Comparison of ENCODE assay signal across 13 cellular contexts in the genomic region with DNA sequence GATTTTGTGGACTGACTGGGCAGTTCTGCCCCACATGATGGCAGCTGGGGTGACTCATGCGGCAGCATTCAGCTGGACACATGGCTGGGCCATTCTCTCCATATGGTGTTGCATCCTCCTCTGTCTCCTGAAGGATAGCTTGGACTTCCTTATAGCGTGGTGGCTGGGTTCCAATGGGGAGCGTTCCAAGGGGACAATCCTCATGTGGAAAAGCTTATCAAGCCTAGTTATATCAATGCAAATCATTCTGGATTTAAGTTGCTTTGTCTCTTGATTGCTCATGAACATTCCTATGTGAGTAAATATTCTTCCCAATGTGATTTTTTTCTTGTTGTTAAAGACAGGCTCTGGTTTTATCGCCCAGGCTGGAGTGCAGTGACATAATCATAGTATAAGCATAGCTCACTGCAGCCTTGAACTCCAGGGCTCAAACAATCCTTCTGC. TPM values are rescaled to one million over a fixed set of nuclear protein-coding genes. Genes with fewer than 3 reads are reported as not detected.
DNase-seq lines count a peak whose midpoint lies in the region; ATAC-seq, FAIRE-seq and TF ChIP-seq lines count a peak whose summit lies in the region.
"Had no signal": no experiment of that assay in that cellular context is flagged by ENCODE, and none has a peak within 500 bp of the region (broad histone marks: within the 10 kb centered on the region; RNA-seq: fewer than 3 reads in every experiment).

No MANE protein-coding gene starts in this region.

- peak overlapping the region; percentile 75 for H3K27ac ChIP-seq in AG04450 (ENCODE audit: low read depth, low read length)
- peak overlapping the region; percentile 43 for H3K27ac ChIP-seq in astrocyte (ENCODE audit: low read depth, low read length)
- H3K27ac ChIP-seq: neural progenitor cell had no signal

- H3K9me3 Mint-ChIP-seq in astrocyte (ENCODE audit: unreplicated experiment) (no peaks in the 10 kb centered on the region), osteocyte (ENCODE audit: unreplicated experiment) (no peaks in the 10 kb centered on the region)
- H3K9me3 Mint-ChIP-seq: endodermal cell; neural progenitor cell; stimulated activated naive B cell treated with anti-CD40 and anti-IgM and Interleukin-4, amounts not matched to agents 10 μg/mL and 1 μg/mL and 100 μg/mL, for 72 hours had no signal

- H3K36me3 Mint-ChIP-seq in astrocyte (ENCODE audit: low read depth, unreplicated experiment) (peaks cover 17% of the 10 kb centered on the region), osteocyte (ENCODE audit: unreplicated experiment) (peaks cover 10% of the 10 kb centered on the region)

- FAIRE-seq in astrocyte (lab: Jason Lieb, UNC): no peak

- no peaks in the 10 kb centered on the region for H3K27me3 ChIP-seq in AG04450 (ENCODE audit: control insufficient read depth, insufficient read depth, low read length)
- no peaks in the 10 kb centered on the region for H3K27me3 ChIP-seq in astrocyte (ENCODE audit: insufficient read depth, low read length)
- H3K27me3 ChIP-seq: neural progenitor cell had no signal

- peaks cover 17% of the 10 kb centered on the region for H3K4me1 ChIP-seq in astrocyte (ENCODE audit: insufficient read depth, low read length)
- H3K4me1 ChIP-seq: neural progenitor cell had no signal

- CTCF ChIA-PET in AG04450 (lab: Charles Lee): interaction anchor here (0.5 to 1.4 kb wide), 6 partner anchors 11 to 522 kb away, joined by 3 to 8 read pairs (median 4); no protein-coding TSS in a partner anchor

- DNase-seq in AG04450 (ENCODE audit: low read depth, low spot score) (peak; percentile 78), HS-27A (ENCODE audit: low read depth) (peak; percentile 66), astrocyte (ENCODE audit: low read depth) (peak; percentile 89), left colon (peak; percentile 57 to 67), osteocyte (ENCODE audit: extremely low spot score, unreplicated experiment) (no peak), hypothalamus (lab: John Stamatoyannopoulos, UW) (no peak)
- DNase-seq in stimulated activated CD4-positive, alpha-beta T cell treated with anti-CD3 and anti-CD28 coated beads, Interleukin-1b, Interleukin-23, amount 100 ng/mL, for 48 hours: no peak
- DNase-seq: endodermal cell; NCI-H1417 treated with DMSO at 0.1 percent for 48 hours; stimulated activated naive B cell treated with anti-CD40 and anti-IgM and Interleukin-4, amounts not matched to agents 10 μg/mL and 1 μg/mL and 100 μg/mL, for 72 hours; T-helper 17 cell had no signal

- no peaks in the 10 kb centered on the region for H3K27me3 Mint-ChIP-seq in astrocyte (ENCODE audit: low read depth, unreplicated experiment)
- H3K27me3 Mint-ChIP-seq in osteocyte (ENCODE audit: unreplicated experiment): no peaks in the 10 kb centered on the region
- H3K27me3 Mint-ChIP-seq: stimulated activated naive B cell treated with anti-CD40 and anti-IgM and Interleukin-4, amounts not matched to agents 10 μg/mL and 1 μg/mL and 100 μg/mL, for 72 hours had no signal

- intact Hi-C loops in left colon (cut with DNase I, micrococcal nuclease): no loop called here

- H3K4me1 Mint-ChIP-seq in astrocyte (ENCODE audit: low read depth, unreplicated experiment) (peaks cover 22% of the 10 kb centered on the region), osteocyte (ENCODE audit: unreplicated experiment) (peaks cover 26% of the 10 kb centered on the region)

- TF ChIP-seq CTCF in AG04450 (IDR thresholded peaks at IDR 0.05; ENCODE audit: low read depth, low read length) (no peak), astrocyte (IDR thresholded peaks at IDR 0.05; ENCODE audit: insufficient read depth, low read depth, low read length) (no peak), osteocyte (IDR thresholded peaks at IDR 0.05) (no peak)

- no peaks in the 10 kb centered on the region for H3K9me3 ChIP-seq in AG04450 (ENCODE audit: control insufficient read depth, insufficient read depth, low read length)
- H3K9me3 ChIP-seq in astrocyte (ENCODE audit: insufficient read depth, low read depth, low read length): no peaks in the 10 kb centered on the region

- no peaks in the 10 kb centered on the region for H4K20me1 ChIP-seq in astrocyte (ENCODE audit: insufficient read depth, low read length)

- H3K4me3 ChIP-seq in AG04450 (ENCODE audit: low read depth, low read length): no peak overlapping the region
- no peak overlapping the region for H3K4me3 ChIP-seq in astrocyte (ENCODE audit: insufficient read depth, low read depth, low read length)
- H3K4me3 ChIP-seq: neural progenitor cell had no signal

- H3K36me3 ChIP-seq in astrocyte (ENCODE audit: insufficient read depth, low read length): no peaks in the 10 kb centered on the region
- H3K36me3 ChIP-seq: neural progenitor cell had no signal

- H3K4me2 ChIP-seq in astrocyte (ENCODE audit: low read length): peak overlapping the region; percentile 13
- H3K4me2 ChIP-seq: neural progenitor cell had no signal

- no peak overlapping the region for H3K9ac ChIP-seq in astrocyte (ENCODE audit: low read length)
- H3K9ac ChIP-seq: neural progenitor cell had no signal

- POLR2A ChIA-PET in AG04450 (lab: Yijun Ruan, JAX): interaction anchor here (0.5 to 1.5 kb wide), 12 partner anchors 9 to 551 kb away, joined by 3 to 20 read pairs (median 4); a partner anchor contains a TSS

- H3K4me3 Mint-ChIP-seq in astrocyte (ENCODE audit: unreplicated experiment): no peak overlapping the region
- no peak overlapping the region for H3K4me3 Mint-ChIP-seq in osteocyte (ENCODE audit: unreplicated experiment)
- H3K4me3 Mint-ChIP-seq: endodermal cell; neural progenitor cell; stimulated activated naive B cell treated with anti-CD40 and anti-IgM and Interleukin-4, amounts not matched to agents 10 μg/mL and 1 μg/mL and 100 μg/mL, for 72 hours; T-helper 17 cell had no signal

- ATAC-seq in left colon (peak; percentile 87), HG03432 (IDR thresholded peaks at IDR 0.05; ENCODE audit: unreplicated experiment) (no peak)
- ATAC-seq: stimulated activated naive B cell treated with anti-CD40 and anti-IgM and Interleukin-4, amounts not matched to agents 10 μg/mL and 1 μg/mL and 100 μg/mL, for 72 hours; T-helper 17 cell had no signal

- no peaks in the 10 kb centered on the region for H3K79me2 ChIP-seq in astrocyte (ENCODE audit: insufficient read depth, low read length)

- H2AFZ ChIP-seq in astrocyte (ENCODE audit: low read depth, low read length): no peak overlapping the region
- H2AFZ ChIP-seq: neural progenitor cell had no signal

- H3K27ac Mint-ChIP-seq in astrocyte (ENCODE audit: unreplicated experiment) (no peak overlapping the region), osteocyte (ENCODE audit: unreplicated experiment) (no peak overlapping the region)
- H3K27ac Mint-ChIP-seq: endodermal cell; neural progenitor cell; stimulated activated naive B cell treated with anti-CD40 and anti-IgM and Interleukin-4, amounts not matched to agents 10 μg/mL and 1 μg/mL and 100 μg/mL, for 72 hours; T-helper 17 cell had no signal

RNA-seq across cellular contexts. Expression of a gene that starts 13.2 kb away (rescaled TPM):
- polyA plus RNA-seq in AG04450 (2011; rRNA removed): 114 and 140 TPM in 2 replicates
- polyA minus RNA-seq in AG04450 (2011; rRNA and poly(A)+ RNA removed): 125 and 154 TPM in 2 replicates
- total RNA-seq in astrocyte (506 and 521 TPM in 2 replicates), left colon (10 to 100 TPM; 59.0 to 82.7 TPM), osteocyte (200 and 236 TPM in 2 replicates)

Comparison
In these comparisons a context has a peak if more than half of its experiments do, and no peak if none do; other contexts are left out.
1. DNase-seq: peak in AG04450 (single experiment), HS-27A (single experiment), astrocyte (single experiment) and left colon (2 of 2); none in stimulated activated CD4-positive, alpha-beta T cell treated with anti-CD3 and anti-CD28 coated beads, Interleukin-1b, Interleukin-23, amount 100 ng/mL, for 48 hours (single experiment), osteocyte (single experiment) and hypothalamus (0 of 51).